ENCODE assay signal across 12 cellular contexts in the genomic region with DNA sequence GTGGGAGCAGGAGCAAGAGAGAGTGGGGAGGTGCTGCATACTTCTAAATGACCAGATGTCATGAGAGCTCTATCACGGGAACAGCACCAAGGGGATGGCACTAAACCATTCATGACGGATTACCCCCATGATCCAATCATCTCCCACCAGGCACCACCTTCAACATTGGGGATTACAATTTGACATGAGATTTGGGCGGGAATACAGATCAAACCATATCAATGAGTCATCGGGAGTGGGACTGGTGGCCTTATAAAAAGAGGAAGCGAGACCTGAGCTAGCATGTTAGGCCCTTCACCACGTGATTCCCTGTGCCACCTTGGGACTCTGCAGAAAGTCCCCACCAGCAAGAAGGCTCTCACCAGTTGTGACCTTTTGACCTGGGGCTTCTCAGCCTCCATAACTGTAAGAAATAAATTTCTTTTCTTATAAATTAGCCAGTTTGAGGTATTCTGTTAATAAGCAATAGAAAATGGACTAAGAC. TPM values are rescaled to one million over a fixed set of nuclear protein-coding genes. Genes with fewer than 3 reads are reported as not detected.
A peak's percentile ranks its signal among the peaks of the same experiment; 100 is the strongest.
DNase-seq lines count a peak whose midpoint lies in the region; ATAC-seq and TF ChIP-seq lines count a peak whose summit lies in the region.
"Had no signal": no experiment of that assay in that cellular context is flagged by ENCODE, and none has a peak within 500 bp of the region (broad histone marks: within the 10 kb centered on the region; RNA-seq: fewer than 3 reads in every experiment).

No MANE protein-coding gene starts in this region.

- H3K36me3 Mint-ChIP-seq in osteocyte (ENCODE audit: unreplicated experiment) (no peaks in the 10 kb centered on the region), immature natural killer cell (no peaks in the 10 kb centered on the region)

- H3K27ac Mint-ChIP-seq in osteocyte (ENCODE audit: unreplicated experiment) (no peak overlapping the region), immature natural killer cell (no peak overlapping the region)

- H3K4me2 ChIP-seq in OCI-LY7 (ENCODE audit: low read length) = peak overlapping the region; percentile 24; the same call in 1 of the 2 replicates

- DNase-seq in GM13977 (ENCODE audit: low spot score) = peak; percentile 43
- DNase-seq in GM20000 (ENCODE audit: low spot score) = peak; percentile 33
- DNase-seq in OCI-LY7 (ENCODE audit: low spot score) = peak; percentile 79
- DNase-seq in ACHN = no peak
- DNase-seq in DMS153 treated with DMSO at 0.1 percent for 48 hours (lab: John Stamatoyannopoulos, UW; ENCODE audit: unreplicated experiment) = no peak
- no peak for DNase-seq in osteocyte (ENCODE audit: extremely low spot score, unreplicated experiment)
- DNase-seq in immature natural killer cell = no peak
- DNase-seq: DMS53, NCI-H774 had no signal

- H3K4me3 Mint-ChIP-seq in osteocyte (ENCODE audit: unreplicated experiment) (no peak overlapping the region), immature natural killer cell (no peak overlapping the region)
- H3K4me3 Mint-ChIP-seq: central memory CD8-positive, alpha-beta T cell; neural crest cell had no signal

- H3K79me2 ChIP-seq in OCI-LY7 (ENCODE audit: insufficient read depth, low read depth, low read length) = no peaks in the 10 kb centered on the region

- no peaks in the 10 kb centered on the region for H3K36me3 ChIP-seq in OCI-LY7 (ENCODE audit: insufficient read depth, low read length)

- POLR2A ChIA-PET in OCI-LY7 (lab: Charles Lee) = interaction anchor here (1.0 kb wide), 1 partner anchor 12 kb away, joined by 3 read pairs; no protein-coding TSS in a partner anchor

- no peaks in the 10 kb centered on the region for H3K9me2 ChIP-seq in OCI-LY7 (ENCODE audit: insufficient read depth, low read length)

- peaks cover 12% of the 10 kb centered on the region for H3K4me1 ChIP-seq in OCI-LY7 (ENCODE audit: insufficient read depth, low read length, poor library complexity, severe bottlenecking)

- intact Hi-C loops in OCI-LY7 (cut with micrococcal nuclease; ENCODE audit: unreplicated experiment) = no loop called here

- peak; percentile 77 for ATAC-seq in HG03097 (IDR thresholded peaks at IDR 0.05; ENCODE audit: low FRiP score, unreplicated experiment)

- peak overlapping the region; percentile 70 for H2AFZ ChIP-seq in OCI-LY7 (ENCODE audit: low read length)

- BruUV-seq in OCI-LY7 (replicated peaks; lab: Mats Ljungman, UMichigan) = no TSS peak

- no peaks in the 10 kb centered on the region for H4K20me1 ChIP-seq in OCI-LY7 (ENCODE audit: insufficient read depth, low read length)

- H3K4me1 Mint-ChIP-seq in osteocyte (ENCODE audit: unreplicated experiment) (no peaks in the 10 kb centered on the region), immature natural killer cell (no peaks in the 10 kb centered on the region)
- H3K4me1 Mint-ChIP-seq: central memory CD8-positive, alpha-beta T cell; neural crest cell had no signal

- H3K27me3 Mint-ChIP-seq in osteocyte (ENCODE audit: unreplicated experiment) (peaks cover 3% of the 10 kb centered on the region), immature natural killer cell (ENCODE audit: low read depth in 3 of 3) (peaks cover 6 to 16% (median 6%) of the 10 kb centered on the region in 3 donors)

- in situ Hi-C loops in GM13977 (cut with MboI; ENCODE audit: low pct_unique_long_range_greater_than_20kb, low sequenced_read_pairs, unreplicated experiment) = no loop called here
- in situ Hi-C loops in ACHN (cut with HindIII; ENCODE audit: low pct_ligation_motif_present, low pct_unique_long_range_greater_than_20kb, low sequenced_read_pairs) = no loop called here

- CTCF ChIA-PET in OCI-LY7 (lab: Charles Lee; ENCODE audit: unreplicated experiment) = no interaction called here

- no peaks in the 10 kb centered on the region for H3K9me3 ChIP-seq in OCI-LY7 (ENCODE audit: low read length)

- no peak overlapping the region for H3K27ac ChIP-seq in OCI-LY7 (ENCODE audit: low read depth, low read length, poor library complexity, severe bottlenecking)

- H3K4me3 ChIP-seq in OCI-LY7 (ENCODE audit: low read depth, low read length, poor library complexity, severe bottlenecking) = no peak overlapping the region

- no peak for TF ChIP-seq CTCF in GM13977 (IDR thresholded peaks at IDR 0.05; ENCODE audit: extremely low read depth, insufficient read depth, missing control alignments)
- no peak for TF ChIP-seq CTCF in GM20000 (IDR thresholded peaks at IDR 0.05; ENCODE audit: extremely low read depth, missing control alignments)
- no peak for TF ChIP-seq CTCF in OCI-LY7 (conservative IDR thresholded peaks at IDR 0.05; ENCODE audit: low read length)
- TF ChIP-seq CTCF in osteocyte (IDR thresholded peaks at IDR 0.05) = no peak

- no peaks in the 10 kb centered on the region for H3K9me3 Mint-ChIP-seq in osteocyte (ENCODE audit: unreplicated experiment)
- peaks cover 0 to 3% (median 0%) of the 10 kb centered on the region in 6 donors for H3K9me3 Mint-ChIP-seq in immature natural killer cell
- H3K9me3 Mint-ChIP-seq: central memory CD8-positive, alpha-beta T cell had no signal

RNA-seq across cellular contexts. Expression of a gene that starts 28.7 kb away (rescaled TPM):
- not detected in 2 replicates for total RNA-seq in OCI-LY7 (2014; rRNA removed; shearing (Covaris generic))
- not detected in 2 replicates for total RNA-seq in OCI-LY7 (2022)
- total RNA-seq in osteocyte = not detected in 2 replicates
- polyA plus RNA-seq in immature natural killer cell = not detected
- total RNA-seq: neural crest cell had no signal

RNA-seq across cellular contexts. Expression of a gene that starts 42.9 kb away (rescaled TPM):
- 9.7 and 10.7 TPM in 2 replicates for total RNA-seq in OCI-LY7 (2014; rRNA removed; shearing (Covaris generic))
- 19.6 and 23.5 TPM in 2 replicates for total RNA-seq in OCI-LY7 (2022)
- total RNA-seq in osteocyte = 43.4 and 45.9 TPM in 2 replicates
- 10 to 100 TPM in 2 of 3 donors, 1 to 10 TPM in 1; 6.2 to 11.6 (median 10.6) TPM for polyA plus RNA-seq in immature natural killer cell

RNA-seq across cellular contexts. Expression of a gene that starts 55.0 kb away (rescaled TPM):
- 0.08 and 0.19 TPM in 2 replicates for total RNA-seq in OCI-LY7 (2014; rRNA removed; shearing (Covaris generic))
- total RNA-seq in OCI-LY7 (2022) (0.09 and 0.17 TPM in 2 replicates), osteocyte (0.08 and 0.10 TPM in 2 replicates)
- polyA plus RNA-seq in immature natural killer cell = not detected

Comparison
In these comparisons a context has a peak if more than half of its experiments do, and no peak if none do; other contexts are left out.
1. DNase-seq: peak in GM13977 (single experiment), GM20000 (single experiment) and OCI-LY7 (single experiment); none in ACHN (single experiment), DMS153 treated with DMSO at 0.1 percent for 48 hours (single experiment), osteocyte (single experiment) and immature natural killer cell (0 of 3).